In genomic region chr1:246954126-246954525, GRCh38 we compare ENCODE assay signal across 28 cellular contexts. TPM values are rescaled to one million over a fixed set of nuclear protein-coding genes. Genes with fewer than 3 reads are reported as not detected.
"Had no signal": no experiment of that assay in that cellular context is flagged by ENCODE, and none has a peak within 500 bp of the region (broad histone marks: within the 10 kb centered on the region; RNA-seq: fewer than 3 reads in every experiment).

No MANE protein-coding gene starts in this region.

- H3K4me1 ChIP-seq: heart left ventricle, stomach had no signal

- DNase-seq: activated CD4-positive, alpha-beta T cell treated with anti-CD3 and anti-CD28 coated beads for 36 hours; activated CD4-positive, CD25-positive, alpha-beta regulatory T cell; activated CD8-positive, alpha-beta memory T cell treated with anti-CD3 and anti-CD28 coated beads, Interleukin-2, amount 10 ng/mL, durations not matched to agents 7 days and 5 days; activated CD8-positive, alpha-beta T cell treated with anti-CD3 and anti-CD28 coated beads, Interleukin-2, amount 10 ng/mL, durations not matched to agents 7 days and 5 days; activated T-cell treated with anti-CD3 and anti-CD28 coated beads, Interleukin-2, amount 50 U/mL, for 48 hours; aorta; cortex of kidney; effector memory CD8-positive, alpha-beta T cell; erythroblast; heart left ventricle; kidney glomerular epithelial cell; naive thymus-derived CD4-positive, alpha-beta T cell; sigmoid colon; stimulated activated CD4-positive, alpha-beta T cell treated with anti-CD3 and anti-CD28 coated beads, Interleukin-15, amount 100 ng/mL, for 24 hours; stimulated activated CD4-positive, alpha-beta T cell treated with anti-CD3 and anti-CD28 coated beads, Interleukin-2, amount 100 ng/mL, for 24 hours; stimulated activated naive B cell treated with anti-CD40 and anti-IgM and Interleukin-4, amounts not matched to agents 10 μg/mL and 1 μg/mL and 100 μg/mL, for 72 hours; stomach; T-helper 1 cell; transverse colon had no signal

- H3K36me3 Mint-ChIP-seq: activated CD8-positive, alpha-beta memory T cell treated with anti-CD3 and anti-CD28 coated beads, Interleukin-2, amount 10 ng/mL, durations not matched to agents 7 days and 5 days; naive thymus-derived CD4-positive, alpha-beta T cell; stimulated activated naive B cell treated with anti-CD40 and anti-IgM and Interleukin-4, amounts not matched to agents 10 μg/mL and 1 μg/mL and 100 μg/mL, for 72 hours had no signal

- H3K27me3 Mint-ChIP-seq: activated CD4-positive, alpha-beta T cell treated with anti-CD3 and anti-CD28 coated beads for 36 hours; activated CD8-positive, alpha-beta memory T cell treated with anti-CD3 and anti-CD28 coated beads, Interleukin-2, amount 10 ng/mL, durations not matched to agents 7 days and 5 days; brain; effector memory CD8-positive, alpha-beta T cell; naive thymus-derived CD4-positive, alpha-beta T cell; progenitor cell of endocrine pancreas; stimulated activated naive B cell treated with anti-CD40 and anti-IgM and Interleukin-4, amounts not matched to agents 10 μg/mL and 1 μg/mL and 100 μg/mL, for 72 hours had no signal

- H3K4me3 Mint-ChIP-seq: activated CD4-positive, alpha-beta T cell treated with anti-CD3 and anti-CD28 coated beads for 36 hours; activated CD8-positive, alpha-beta memory T cell treated with anti-CD3 and anti-CD28 coated beads, Interleukin-2, amount 10 ng/mL, durations not matched to agents 7 days and 5 days; activated CD8-positive, alpha-beta T cell treated with anti-CD3 and anti-CD28 coated beads, Interleukin-2, amount 10 ng/mL, durations not matched to agents 7 days and 5 days; brain; effector memory CD8-positive, alpha-beta T cell; mesothelial cell of epicardium; naive thymus-derived CD4-positive, alpha-beta T cell; stimulated activated naive B cell treated with anti-CD40 and anti-IgM and Interleukin-4, amounts not matched to agents 10 μg/mL and 1 μg/mL and 100 μg/mL, for 72 hours; T-helper 2 cell treated with Interferon-gamma antibody and Interleukin-4, amounts not matched to agents 5 μg/mL and 100 μg/mL, for 36 hours had no signal

- H3K4me3 ChIP-seq: cardiac muscle cell, heart left ventricle, sigmoid colon, smooth muscle cell, stomach, transverse colon had no signal

- H3K27ac ChIP-seq: cardiac muscle cell, heart left ventricle, sigmoid colon, stomach, transverse colon had no signal

- H3K4me2 ChIP-seq: smooth muscle cell had no signal

- H3K9me3 Mint-ChIP-seq: activated naive CD4-positive, alpha-beta T cell treated with anti-CD3 and anti-CD28 coated beads, Interleukin-2, amount 50 U/mL, for 72 hours; activated T-helper 2 cell treated with anti-CD3 and anti-CD28 coated beads, Interferon-gamma antibody, Interleukin-2, Interleukin-4, amounts not matched to agents 10 μg/mL and 5 μg/mL and 100 μg/mL, durations not matched to agents 14 hours and 24 hours and 36 hours; effector memory CD8-positive, alpha-beta T cell; mesothelial cell of epicardium; stimulated activated naive B cell treated with anti-CD40 and anti-IgM and Interleukin-4, amounts not matched to agents 10 μg/mL and 1 μg/mL and 100 μg/mL, for 72 hours had no signal

- H3K27me3 ChIP-seq: cardiac muscle cell, heart left ventricle, sigmoid colon, stomach, transverse colon had no signal

- H3K36me3 ChIP-seq: cardiac muscle cell, heart left ventricle, sigmoid colon, stomach, transverse colon had no signal

- H3K9me3 ChIP-seq: heart left ventricle, sigmoid colon, stomach, transverse colon had no signal

- H3K27ac Mint-ChIP-seq: activated CD4-positive, alpha-beta T cell treated with anti-CD3 and anti-CD28 coated beads for 36 hours; activated CD8-positive, alpha-beta memory T cell treated with anti-CD3 and anti-CD28 coated beads, Interleukin-2, amount 10 ng/mL, durations not matched to agents 7 days and 5 days; activated CD8-positive, alpha-beta T cell treated with anti-CD3 and anti-CD28 coated beads, Interleukin-2, amount 10 ng/mL, durations not matched to agents 7 days and 5 days; activated naive CD4-positive, alpha-beta T cell treated with anti-CD3 and anti-CD28 coated beads, Interleukin-2, amount 50 U/mL, for 72 hours; activated T-helper 2 cell treated with anti-CD3 and anti-CD28 coated beads, Interferon-gamma antibody, Interleukin-2, Interleukin-4, amounts not matched to agents 10 μg/mL and 5 μg/mL and 100 μg/mL, durations not matched to agents 14 hours and 24 hours and 36 hours; brain; effector memory CD8-positive, alpha-beta T cell; mesothelial cell of epicardium; naive thymus-derived CD4-positive, alpha-beta T cell; progenitor cell of endocrine pancreas; stimulated activated naive B cell treated with anti-CD40 and anti-IgM and Interleukin-4, amounts not matched to agents 10 μg/mL and 1 μg/mL and 100 μg/mL, for 72 hours; T-helper 2 cell treated with Interferon-gamma antibody and Interleukin-4, amounts not matched to agents 5 μg/mL and 100 μg/mL, for 36 hours had no signal

- ATAC-seq: activated CD4-positive, alpha-beta T cell treated with anti-CD3 and anti-CD28 coated beads for 36 hours; activated CD8-positive, alpha-beta memory T cell treated with anti-CD3 and anti-CD28 coated beads, Interleukin-2, amount 10 ng/mL, durations not matched to agents 7 days and 5 days; activated CD8-positive, alpha-beta T cell treated with anti-CD3 and anti-CD28 coated beads, Interleukin-2, amount 10 ng/mL, durations not matched to agents 7 days and 5 days; activated naive CD4-positive, alpha-beta T cell treated with anti-CD3 and anti-CD28 coated beads, Interleukin-2, amount 50 U/mL, for 72 hours; effector memory CD8-positive, alpha-beta T cell; naive thymus-derived CD4-positive, alpha-beta T cell; stimulated activated naive B cell treated with anti-CD40 and anti-IgM and Interleukin-4, amounts not matched to agents 10 μg/mL and 1 μg/mL and 100 μg/mL, for 72 hours had no signal

- H3K4me1 Mint-ChIP-seq: activated CD4-positive, alpha-beta T cell treated with anti-CD3 and anti-CD28 coated beads for 36 hours; activated CD8-positive, alpha-beta memory T cell treated with anti-CD3 and anti-CD28 coated beads, Interleukin-2, amount 10 ng/mL, durations not matched to agents 7 days and 5 days; brain; mesothelial cell of epicardium; naive thymus-derived CD4-positive, alpha-beta T cell had no signal

RNA-seq across cellular contexts. Expression of gene ZNF695, which starts 53.7 kb away (rescaled TPM):
- total RNA-seq: aorta, lower leg skin had no signal
- polyA plus RNA-seq: aorta; heart left ventricle; naive thymus-derived CD4-positive, alpha-beta T cell had no signal
